ENCODE assay signal across 19 cellular contexts in the genomic region with DNA sequence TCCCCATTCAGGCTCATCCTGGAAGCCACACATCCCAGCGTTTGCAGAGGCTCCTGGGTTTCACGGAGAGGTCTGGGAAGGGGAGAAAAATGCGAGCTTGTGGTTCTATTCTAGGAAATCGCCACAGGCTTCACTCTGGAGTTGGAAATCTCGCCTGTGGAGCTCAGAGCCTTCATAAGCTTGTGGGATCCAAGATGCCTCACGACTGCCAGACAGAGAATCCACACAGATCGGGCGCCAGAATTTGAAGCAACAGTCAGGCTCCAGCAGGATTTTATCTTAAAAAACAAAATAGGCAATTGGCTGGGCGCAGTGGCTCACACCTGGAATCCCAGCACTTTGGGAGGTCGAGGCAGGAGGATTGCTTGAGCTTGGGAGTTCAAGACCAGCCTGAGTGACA.
"Had no signal": no experiment of that assay in that cellular context is flagged by ENCODE, and none has a peak within 500 bp of the region (broad histone marks: within the 10 kb centered on the region; RNA-seq: fewer than 3 reads in every experiment).

No MANE protein-coding gene starts in this region.

- H3K9me3 ChIP-seq: gastroesophageal sphincter, mucosa of descending colon, pancreas, stomach, thoracic aorta, transverse colon had no signal

- H3K27ac ChIP-seq: dorsolateral prefrontal cortex, gastroesophageal sphincter, hepatocyte, pancreas, stomach, thoracic aorta, transverse colon had no signal

- H3K4me1 ChIP-seq: gastroesophageal sphincter, pancreas, stomach, transverse colon had no signal

- H3K4me3 ChIP-seq: dorsolateral prefrontal cortex, gastroesophageal sphincter, hepatocyte, mucosa of descending colon, pancreas, stomach, thoracic aorta, transverse colon had no signal

- H3K36me3 ChIP-seq: gastroesophageal sphincter, pancreas, stomach, thoracic aorta, transverse colon had no signal

- ATAC-seq: gastroesophageal sphincter, mucosa of descending colon, natural killer cell, pancreas, right cardiac atrium had no signal

- H3K27me3 ChIP-seq: dorsolateral prefrontal cortex, gastroesophageal sphincter, hepatocyte, pancreas had no signal

- DNase-seq: cortex of kidney; effector CD8-positive, alpha-beta T cell; glutamatergic neuron; kidney glomerular epithelial cell; mucosa of descending colon; natural killer cell; nucleus accumbens; pancreas; right cardiac atrium; small intestine; stimulated activated CD4-positive, alpha-beta T cell treated with anti-CD3 and anti-CD28 coated beads, Interleukin-12 subunit alpha, Interleukin-12 subunit beta, amount 100 ng/mL, for 4 hours; stimulated activated naive CD4-positive, alpha-beta T cell; stomach; substantia nigra; transverse colon had no signal
